ENCODE assay signal across 35 cellular contexts in the genomic region with DNA sequence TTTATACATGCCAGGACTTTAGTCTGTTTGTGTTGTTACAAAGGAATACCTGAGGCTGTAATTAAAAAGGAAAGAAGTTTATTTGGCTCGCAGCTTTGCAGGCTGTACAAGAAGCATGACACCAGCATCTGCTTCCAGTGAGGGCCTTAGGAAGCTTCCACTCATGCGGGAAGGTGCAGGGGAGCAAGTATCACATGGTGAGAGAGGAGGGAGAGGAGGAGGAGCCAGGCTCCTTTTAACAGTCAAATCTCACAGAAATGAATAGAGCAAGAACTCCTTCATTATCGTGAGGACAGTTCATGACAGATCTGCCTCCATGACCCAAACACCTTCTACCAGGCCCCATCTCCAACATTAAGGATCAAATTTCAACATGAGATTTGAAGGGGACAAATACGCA. TPM values are rescaled to one million over a fixed set of nuclear protein-coding genes. Genes with fewer than 3 reads are reported as not detected.
"Had no signal": no experiment of that assay in that cellular context is flagged by ENCODE, and none has a peak within 500 bp of the region (broad histone marks: within the 10 kb centered on the region; RNA-seq: fewer than 3 reads in every experiment).

No MANE protein-coding gene starts in this region.

- H3K27me3 ChIP-seq: adrenal gland, body of pancreas, esophagus squamous epithelium, gastroesophageal sphincter had no signal

- H3K27ac ChIP-seq: adrenal gland, body of pancreas, esophagus squamous epithelium, gastroesophageal sphincter had no signal

- H3K4me3 ChIP-seq: adrenal gland, body of pancreas, esophagus squamous epithelium, gastroesophageal sphincter had no signal

- H3K36me3 ChIP-seq: adrenal gland, esophagus squamous epithelium, gastroesophageal sphincter had no signal

- ATAC-seq: activated CD8-positive, alpha-beta T cell treated with anti-CD3 and anti-CD28 coated beads for 36 hours; activated naive CD8-positive, alpha-beta T cell treated with anti-CD3 and anti-CD28 coated beads, Interleukin-2, amount 50 U/mL, for 24 hours; body of pancreas; effector memory CD8-positive, alpha-beta T cell; gastroesophageal sphincter had no signal

- FAIRE-seq: colon had no signal

- H3K4me1 ChIP-seq: adrenal gland, body of pancreas, esophagus squamous epithelium, gastroesophageal sphincter had no signal

- DNase-seq: activated CD4-positive, alpha-beta T cell treated with anti-CD3 and anti-CD28 coated beads for 1 hour; activated CD4-positive, alpha-beta T cell treated with anti-CD3 and anti-CD28 coated beads for 48 hours; activated CD4-positive, alpha-beta T cell treated with anti-CD3 and anti-CD28 coated beads, Interleukin-2, amount 50 U/mL, for 1 hour; activated CD4-positive, alpha-beta T cell treated with anti-CD3 and anti-CD28 coated beads, Interleukin-2, amount 50 U/mL, for 48 hours; activated CD8-positive, alpha-beta memory T cell treated with anti-CD3 and anti-CD28 coated beads for 24 hours; activated CD8-positive, alpha-beta memory T cell treated with anti-CD3 and anti-CD28 coated beads, Interleukin-2, amount 50 U/mL, for 4 hours; activated CD8-positive, alpha-beta T cell treated with anti-CD3 and anti-CD28 coated beads for 36 hours; activated effector memory CD4-positive, alpha-beta T cell treated with anti-CD3 and anti-CD28 coated beads, Interleukin-2, amount 50 U/mL, for 16 hours; activated naive CD4-positive, alpha-beta T cell treated with anti-CD3 and anti-CD28 coated beads for 36 hours; activated naive CD8-positive, alpha-beta T cell treated with anti-CD3 and anti-CD28 coated beads for 36 hours; activated naive CD8-positive, alpha-beta T cell treated with anti-CD3 and anti-CD28 coated beads, Interleukin-2, amount 50 U/mL, for 24 hours; activated T-cell treated with anti-CD3 and anti-CD28 coated beads, Interleukin-2, amount 50 U/mL, for 1 hour; activated T-cell treated with anti-CD3 and anti-CD28 coated beads, Interleukin-2, amount 50 U/mL, for 48 hours; adrenal gland; amygdala; aorta; body of pancreas; caudate nucleus; cortex of kidney; dermis blood vessel endothelial cell; effector CD4-positive, alpha-beta T cell; effector memory CD8-positive, alpha-beta T cell; esophagus squamous epithelium; foreskin melanocyte; T-helper 2 cell had no signal

- H3K9me3 ChIP-seq: adrenal gland, body of pancreas, esophagus squamous epithelium, gastroesophageal sphincter had no signal

RNA-seq across cellular contexts. Expression of gene C5orf46, which starts 18.7 kb away (rescaled TPM):
- total RNA-seq: activated CD8-positive, alpha-beta T cell treated with anti-CD3 and anti-CD28 coated beads for 36 hours; activated naive CD4-positive, alpha-beta T cell treated with anti-CD3 and anti-CD28 coated beads for 36 hours; activated naive CD8-positive, alpha-beta T cell treated with anti-CD3 and anti-CD28 coated beads for 36 hours; activated T-helper 1 cell treated with anti-CD3 and anti-CD28 coated beads, Interleukin-12 subunit alpha, Interleukin-12 subunit beta, Interleukin-2, Interleukin-4 antibody, amounts not matched to agents 30 ng/mL and 10 ng/mL and 1 ng/mL, durations not matched to agents 14 hours and 24 hours and 36 hours; activated T-helper 2 cell treated with anti-CD3 and anti-CD28 coated beads, Interferon-gamma antibody, Interleukin-2, Interleukin-4, amounts not matched to agents 10 μg/mL and 5 μg/mL and 100 μg/mL, durations not matched to agents 14 hours and 24 hours and 36 hours; adrenal gland; body of pancreas; dermis blood vessel endothelial cell; esophagus squamous epithelium; fibroblast of lung; gastroesophageal sphincter; glomerular endothelial cell; T-helper 1 cell treated with Interleukin-12 subunit alpha and Interleukin-12 subunit beta and Interleukin-4 antibody, amounts not matched to agents 30 ng/mL and 1 ng/mL, for 36 hours had no signal
- polyA plus RNA-seq: adrenal gland, esophagus, fibroblast of lung had no signal

RNA-seq across cellular contexts. Expression of gene SCGB3A2, which starts 46.5 kb away (rescaled TPM):
- total RNA-seq: activated CD8-positive, alpha-beta T cell treated with anti-CD3 and anti-CD28 coated beads for 36 hours; activated naive CD4-positive, alpha-beta T cell treated with anti-CD3 and anti-CD28 coated beads for 36 hours; activated naive CD8-positive, alpha-beta T cell treated with anti-CD3 and anti-CD28 coated beads for 36 hours; activated T-helper 1 cell treated with anti-CD3 and anti-CD28 coated beads, Interleukin-12 subunit alpha, Interleukin-12 subunit beta, Interleukin-2, Interleukin-4 antibody, amounts not matched to agents 30 ng/mL and 10 ng/mL and 1 ng/mL, durations not matched to agents 14 hours and 24 hours and 36 hours; activated T-helper 2 cell treated with anti-CD3 and anti-CD28 coated beads, Interferon-gamma antibody, Interleukin-2, Interleukin-4, amounts not matched to agents 10 μg/mL and 5 μg/mL and 100 μg/mL, durations not matched to agents 14 hours and 24 hours and 36 hours; aorta; body of pancreas; chondrocyte; dermis blood vessel endothelial cell; esophagus squamous epithelium; fibroblast of lung; fibroblast of villous mesenchyme; gastroesophageal sphincter; glomerular endothelial cell; T-helper 1 cell treated with Interleukin-12 subunit alpha and Interleukin-12 subunit beta and Interleukin-4 antibody, amounts not matched to agents 30 ng/mL and 1 ng/mL, for 36 hours had no signal
- polyA plus RNA-seq: fibroblast of lung had no signal
